8 cellular contexts compared by ENCODE assay signal in genomic region chr4:184644553-184645307, GRCh38. TPM values are rescaled to one million over a fixed set of nuclear protein-coding genes. Genes with fewer than 3 reads are reported as not detected.
DNase-seq lines count a peak whose midpoint lies in the region; ATAC-seq and TF ChIP-seq lines count a peak whose summit lies in the region.
"Had no signal": no experiment of that assay in that cellular context is flagged by ENCODE, and none has a peak within 500 bp of the region (broad histone marks: within the 10 kb centered on the region; RNA-seq: fewer than 3 reads in every experiment).

No MANE protein-coding gene starts in this region.

- peak overlapping the region; percentile 19; the same call in 1 of the 2 replicates for H3K9ac ChIP-seq in HUES48 (ENCODE audit: low read depth, low read length)

- H3K27me3 ChIP-seq in HUES48 (ENCODE audit: control insufficient read depth, insufficient read depth, low read length) = no peaks in the 10 kb centered on the region

- TF ChIP-seq CTCF in GM20000 (IDR thresholded peaks at IDR 0.05; ENCODE audit: extremely low read depth, missing control alignments) = no peak

- DNase-seq in EH (ENCODE audit: low read depth) (peak; percentile 54), amniotic epithelial cell (ENCODE audit: low read depth) (peak; percentile 44), myocyte (ENCODE audit: low read depth) (peak; percentile 33), GM20000 (ENCODE audit: low spot score) (no peak), NK-92 (lab: John Stamatoyannopoulos, UW; ENCODE audit: unreplicated experiment) (no peak)
- DNase-seq: SHP77 had no signal

- peaks cover 28% of the 10 kb centered on the region for H3K36me3 ChIP-seq in HUES48 (ENCODE audit: control insufficient read depth, insufficient read depth, low read length)

- peak overlapping the region; percentile 10; the same call in 1 of the 2 replicates for H3K4me3 ChIP-seq in HUES48 (ENCODE audit: low read depth, low read length)

- H3K27ac ChIP-seq in HUES48 (ENCODE audit: low read depth, low read length) = peak overlapping the region; percentile 89

- no peak for ATAC-seq in GM21515 (IDR thresholded peaks at IDR 0.05; ENCODE audit: unreplicated experiment)

- H3K9me3 ChIP-seq in HUES48 (ENCODE audit: control insufficient read depth, insufficient read depth, low read length) = no peaks in the 10 kb centered on the region

- H3K4me1 ChIP-seq in HUES48 (ENCODE audit: control insufficient read depth, insufficient read depth, low read length) = peaks cover 60% of the 10 kb centered on the region

RNA-seq across cellular contexts. Expression of gene CASP3, which starts 4.5 kb away (rescaled TPM):
- total RNA-seq in myocyte = 106 and 122 TPM in 2 replicates
- polyA plus RNA-seq in myocyte (2012) = 39.5 TPM

RNA-seq across cellular contexts. Expression of gene PRIMPOL, which starts 4.8 kb away (rescaled TPM):
- 17.6 and 22.5 TPM in 2 replicates for total RNA-seq in myocyte
- 7.6 TPM for polyA plus RNA-seq in myocyte (2012)

Comparison
In these comparisons a context has a peak if more than half of its experiments do, and no peak if none do; other contexts are left out.
1. DNase-seq: peak in EH (single experiment), amniotic epithelial cell (single experiment) and myocyte (single experiment); none in GM20000 (single experiment) and NK-92 (single experiment).